10 cellular contexts compared by ENCODE assay signal in the genomic region with DNA sequence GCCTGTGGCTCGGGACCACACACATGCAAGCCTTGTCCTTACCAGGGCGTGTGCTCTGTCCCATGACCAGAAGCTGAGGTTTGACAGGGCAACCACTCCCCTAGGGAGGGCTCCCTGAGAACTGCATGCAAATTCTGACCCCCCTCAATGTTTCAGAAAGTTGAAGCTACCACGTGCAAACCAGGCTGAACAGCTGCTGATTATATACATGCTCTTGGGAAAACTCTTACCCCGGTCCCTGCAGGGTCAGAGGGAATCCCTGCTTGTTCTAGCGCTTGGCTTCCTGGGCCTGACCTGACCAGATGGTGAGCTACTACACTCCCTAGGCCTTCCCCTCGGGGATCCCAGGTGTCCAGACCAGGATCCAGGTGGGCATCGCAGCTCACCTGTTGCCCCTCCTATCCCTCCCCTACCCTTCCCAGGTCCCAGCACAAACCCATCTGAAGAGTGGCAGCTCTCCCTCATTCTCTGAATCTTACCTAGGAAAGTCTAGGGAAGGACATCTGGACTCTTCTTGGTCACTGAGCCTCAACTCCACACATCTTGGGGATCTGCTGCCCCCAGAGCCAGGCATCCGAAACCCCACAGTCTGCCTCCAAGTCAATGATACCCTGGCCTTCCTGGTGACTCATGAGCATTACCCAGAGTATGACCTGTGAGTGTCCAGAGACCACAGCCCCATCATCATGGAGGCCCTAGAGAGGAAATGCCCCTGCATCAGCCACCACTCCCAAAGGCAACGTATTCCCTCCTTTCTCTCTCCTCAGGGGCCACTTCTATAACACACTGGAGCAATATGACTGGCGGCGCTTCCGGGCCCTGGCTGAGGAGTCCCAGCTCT.
DNase-seq lines count a peak whose midpoint lies in the region; ATAC-seq, FAIRE-seq and TF ChIP-seq lines count a peak whose summit lies in the region.
"Had no signal": no experiment of that assay in that cellular context is flagged by ENCODE, and none has a peak within 500 bp of the region (broad histone marks: within the 10 kb centered on the region; RNA-seq: fewer than 3 reads in every experiment).

No MANE protein-coding gene starts in this region.

- H4K20me1 ChIP-seq in GM23338 (replicated peaks; ENCODE audit: insufficient read depth): no peaks in the 10 kb centered on the region

- peaks cover 10% of the 10 kb centered on the region for H3K27me3 Mint-ChIP-seq in GM23338 (ENCODE audit: insufficient read depth, low read depth, poor library complexity)

- H3K27ac ChIP-seq in cingulate gyrus (ENCODE audit: low read depth, low read length) (peak overlapping the region; percentile 88), GM23338 (ENCODE audit: low read depth) (no peak overlapping the region)
- H3K27ac ChIP-seq: esophagus muscularis mucosa, stomach had no signal

- H3K4me3 Mint-ChIP-seq in GM23338: no peak overlapping the region

- peak; percentile 80 for FAIRE-seq in GM18507 (lab: Jason Lieb, UNC)
- no peak for FAIRE-seq in D721Med (lab: Jason Lieb, UNC)

- H3K9me2 ChIP-seq in GM23338 (ENCODE audit: insufficient read depth): no peaks in the 10 kb centered on the region

- H3K79me2 ChIP-seq in GM23338 (replicated peaks; ENCODE audit: insufficient read depth): no peaks in the 10 kb centered on the region

- TF ChIP-seq CTCF in D721Med (IDR thresholded peaks at IDR 0.05; ENCODE audit: insufficient read depth, missing control alignments) (no peak), GM23338 (conservative IDR thresholded peaks at IDR 0.05; ENCODE audit: low read depth in 2 of 2) (no peak)

- H3K4me3 ChIP-seq in GM23338: no peak overlapping the region
- H3K4me3 ChIP-seq: esophagus muscularis mucosa, stomach had no signal

- no peaks in the 10 kb centered on the region for H3K36me3 Mint-ChIP-seq in GM23338 (ENCODE audit: low read depth)

- H3K36me3 ChIP-seq in GM23338 (ENCODE audit: insufficient read depth): no peaks in the 10 kb centered on the region
- H3K36me3 ChIP-seq: esophagus muscularis mucosa, stomach had no signal

- H3K4me1 ChIP-seq in GM23338 (ENCODE audit: insufficient read depth): peaks cover 8% of the 10 kb centered on the region

- no peaks in the 10 kb centered on the region for H3F3A ChIP-seq in GM23338 (replicated peaks; ENCODE audit: low read depth)

- H3K9me3 Mint-ChIP-seq in GM23338: no peaks in the 10 kb centered on the region

- no peak overlapping the region for H2AFZ ChIP-seq in GM23338

- H3K4me2 ChIP-seq in GM23338: no peak overlapping the region

- no peaks in the 10 kb centered on the region for H3K27me3 ChIP-seq in GM23338 (ENCODE audit: insufficient read depth)
- H3K27me3 ChIP-seq: stomach had no signal

- no peak overlapping the region for H3K27ac Mint-ChIP-seq in GM23338

- DNase-seq in GM18507 (ENCODE audit: extremely low spot score, insufficient read length, low read depth) (no peak), D721Med (ENCODE audit: insufficient read length, low spot score) (no peak), GM23338 (ENCODE audit: low spot score) (no peak), NCI-H1105 (lab: John Stamatoyannopoulos, UW) (no peak)
- DNase-seq in central memory CD4-positive, alpha-beta T cell: no peak
- DNase-seq: stomach had no signal

- H3K4me1 Mint-ChIP-seq in GM23338: peaks cover 24% of the 10 kb centered on the region

- peak; percentile 88 for ATAC-seq in GM21447 (IDR thresholded peaks at IDR 0.05; ENCODE audit: unreplicated experiment)
- peak; percentile 81 for ATAC-seq in HG03139 (IDR thresholded peaks at IDR 0.05; ENCODE audit: unreplicated experiment)
- no peak for ATAC-seq in GM23338

TF ChIP-seq in GM23338, 12 proteins besides CTCF, POLR2A, EP300 and RAD21 (continues in another document):
- no peak for TF ChIP-seq EZH2 (IDR thresholded peaks at IDR 0.05; ENCODE audit: low read depth, unreplicated experiment)
- no peak for TF ChIP-seq CREB1 (CRISPR knock-in tag; IDR thresholded peaks at IDR 0.05; ENCODE audit: low read depth)
- no peak for TF ChIP-seq NANOG (IDR thresholded peaks at IDR 0.05; ENCODE audit: borderline replicate concordance)
- TF ChIP-seq JUNB (IDR thresholded peaks at IDR 0.05; ENCODE audit: unreplicated experiment): no peak
- no peak for TF ChIP-seq ZNF114 (CRISPR knock-in tag; IDR thresholded peaks at IDR 0.05)
- no peak for TF ChIP-seq ZNF331 (CRISPR knock-in tag; IDR thresholded peaks at IDR 0.05; ENCODE audit: low read depth)
- TF ChIP-seq, protein P1, sequence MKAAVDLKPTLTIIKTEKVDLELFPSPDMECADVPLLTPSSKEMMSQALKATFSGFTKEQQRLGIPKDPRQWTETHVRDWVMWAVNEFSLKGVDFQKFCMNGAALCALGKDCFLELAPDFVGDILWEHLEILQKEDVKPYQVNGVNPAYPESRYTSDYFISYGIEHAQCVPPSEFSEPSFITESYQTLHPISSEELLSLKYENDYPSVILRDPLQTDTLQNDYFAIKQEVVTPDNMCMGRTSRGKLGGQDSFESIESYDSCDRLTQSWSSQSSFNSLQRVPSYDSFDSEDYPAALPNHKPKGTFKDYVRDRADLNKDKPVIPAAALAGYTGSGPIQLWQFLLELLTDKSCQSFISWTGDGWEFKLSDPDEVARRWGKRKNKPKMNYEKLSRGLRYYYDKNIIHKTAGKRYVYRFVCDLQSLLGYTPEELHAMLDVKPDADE (IDR thresholded peaks at IDR 0.05): no peak
- no peak for TF ChIP-seq STAT1 (IDR thresholded peaks at IDR 0.05; ENCODE audit: unreplicated experiment)
- TF ChIP-seq, protein P2, sequence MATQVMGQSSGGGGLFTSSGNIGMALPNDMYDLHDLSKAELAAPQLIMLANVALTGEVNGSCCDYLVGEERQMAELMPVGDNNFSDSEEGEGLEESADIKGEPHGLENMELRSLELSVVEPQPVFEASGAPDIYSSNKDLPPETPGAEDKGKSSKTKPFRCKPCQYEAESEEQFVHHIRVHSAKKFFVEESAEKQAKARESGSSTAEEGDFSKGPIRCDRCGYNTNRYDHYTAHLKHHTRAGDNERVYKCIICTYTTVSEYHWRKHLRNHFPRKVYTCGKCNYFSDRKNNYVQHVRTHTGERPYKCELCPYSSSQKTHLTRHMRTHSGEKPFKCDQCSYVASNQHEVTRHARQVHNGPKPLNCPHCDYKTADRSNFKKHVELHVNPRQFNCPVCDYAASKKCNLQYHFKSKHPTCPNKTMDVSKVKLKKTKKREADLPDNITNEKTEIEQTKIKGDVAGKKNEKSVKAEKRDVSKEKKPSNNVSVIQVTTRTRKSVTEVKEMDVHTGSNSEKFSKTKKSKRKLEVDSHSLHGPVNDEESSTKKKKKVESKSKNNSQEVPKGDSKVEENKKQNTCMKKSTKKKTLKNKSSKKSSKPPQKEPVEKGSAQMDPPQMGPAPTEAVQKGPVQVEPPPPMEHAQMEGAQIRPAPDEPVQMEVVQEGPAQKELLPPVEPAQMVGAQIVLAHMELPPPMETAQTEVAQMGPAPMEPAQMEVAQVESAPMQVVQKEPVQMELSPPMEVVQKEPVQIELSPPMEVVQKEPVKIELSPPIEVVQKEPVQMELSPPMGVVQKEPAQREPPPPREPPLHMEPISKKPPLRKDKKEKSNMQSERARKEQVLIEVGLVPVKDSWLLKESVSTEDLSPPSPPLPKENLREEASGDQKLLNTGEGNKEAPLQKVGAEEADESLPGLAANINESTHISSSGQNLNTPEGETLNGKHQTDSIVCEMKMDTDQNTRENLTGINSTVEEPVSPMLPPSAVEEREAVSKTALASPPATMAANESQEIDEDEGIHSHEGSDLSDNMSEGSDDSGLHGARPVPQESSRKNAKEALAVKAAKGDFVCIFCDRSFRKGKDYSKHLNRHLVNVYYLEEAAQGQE (IDR thresholded peaks at IDR 0.05; ENCODE audit: unreplicated experiment): no peak
- no peak for TF ChIP-seq POLR2AphosphoS5 (IDR thresholded peaks at IDR 0.05; ENCODE audit: low read depth)
